In genomic region chr2:41933035-41933429, GRCh38 we compare ENCODE assay signal across 18 cellular contexts.
DNase-seq lines count a peak whose midpoint lies in the region; ATAC-seq and TF ChIP-seq lines count a peak whose summit lies in the region.
"Had no signal": no experiment of that assay in that cellular context is flagged by ENCODE, and none has a peak within 500 bp of the region (broad histone marks: within the 10 kb centered on the region; RNA-seq: fewer than 3 reads in every experiment).

No MANE protein-coding gene starts in this region.

- no peaks in the 10 kb centered on the region for H3K9me2 ChIP-seq in PC-9 (ENCODE audit: insufficient read depth)

- TF ChIP-seq CTCF in Caco-2 (IDR thresholded peaks at IDR 0.05; ENCODE audit: insufficient read depth in 1 of 2, low read depth in 1 of 2, low read length in 1 of 2, severe bottlenecking in 1 of 2, unreplicated experiment in 1 of 2), result no peak
- no peak for TF ChIP-seq CTCF in PC-9 (conservative IDR thresholded peaks at IDR 0.05)
- no peak for TF ChIP-seq CTCF in fibroblast of lung (conservative IDR thresholded peaks at IDR 0.05 in 1 of 2, IDR thresholded peaks at IDR 0.05 in 1 of 2; ENCODE audit: low read depth in 1 of 2, low read length in 2 of 2)
- no peak for TF ChIP-seq CTCF in gastrocnemius medialis (IDR thresholded peaks at IDR 0.05 in 4 of 5, conservative IDR thresholded peaks at IDR 0.05 in 1 of 5)
- no peak for TF ChIP-seq CTCF in esophagus squamous epithelium (IDR thresholded peaks at IDR 0.05)

- BruUV-seq in Caco-2 (replicated peaks; lab: Mats Ljungman, UMichigan), result no TSS peak
- BruUV-seq in PC-9 (replicated peaks; lab: Mats Ljungman, UMichigan), result no TSS peak

- H2AFZ ChIP-seq in PC-9, result no peak overlapping the region
- no peak overlapping the region for H2AFZ ChIP-seq in fibroblast of lung (ENCODE audit: low read length)
- H2AFZ ChIP-seq: parathyroid adenoma had no signal

- TF ChIP-seq POLR2A in gastrocnemius medialis (IDR thresholded peaks at IDR 0.05) (no peak), esophagus squamous epithelium (IDR thresholded peaks at IDR 0.05) (no peak)

- H4K20me1 ChIP-seq in PC-9 (ENCODE audit: insufficient read depth) (no peaks in the 10 kb centered on the region), fibroblast of lung (ENCODE audit: control insufficient read depth, extremely low read depth, insufficient read depth, low read length) (no peaks in the 10 kb centered on the region)

- H3K4me3 ChIP-seq in Caco-2 (ENCODE audit: low read depth, low read length), result no peak overlapping the region
- no peak overlapping the region for H3K4me3 ChIP-seq in PC-9
- H3K4me3 ChIP-seq in fibroblast of lung (replicated peaks in 1 of 4; ENCODE audit: control extremely low read depth in 1 of 4, insufficient read depth in 1 of 4, low read depth in 3 of 4, low read length in 4 of 4), result peak overlapping the region in 1 of 4 experiments; percentile 33
- H3K4me3 ChIP-seq in gastrocnemius medialis, result no peak overlapping the region
- H3K4me3 ChIP-seq in esophagus squamous epithelium, result no peak overlapping the region
- no peak overlapping the region for H3K4me3 ChIP-seq in naive thymus-derived CD4-positive, alpha-beta T cell (ENCODE audit: low read length)

- DNase-seq in Caco-2 (no peak), PC-9 (no peak), fibroblast of lung (ENCODE audit: low read depth in 2 of 2) (peak in 1 of 2 donors; percentile 61), gastrocnemius medialis (no peak), esophagus squamous epithelium (lab: John Stamatoyannopoulos, UW) (no peak)
- no peak for DNase-seq in naive thymus-derived CD4-positive, alpha-beta T cell
- no peak for DNase-seq in activated naive CD4-positive, alpha-beta T cell treated with Interleukin-2 at 50 U/mL for 16 hours
- DNase-seq: activated CD8-positive, alpha-beta T cell treated with anti-CD3 and anti-CD28 coated beads for 36 hours; activated T-cell treated with anti-CD3 and anti-CD28 coated beads, Interleukin-2, amount 50 U/mL, for 48 hours; COR-L47; glutamatergic neuron; KG1; midbrain; NCI-H1092; RPMI8226; stimulated activated CD4-positive, alpha-beta T cell treated with anti-CD3 and anti-CD28 coated beads, Interleukin-15, amount 100 ng/mL, for 24 hours had no signal

- POLR2A ChIA-PET in Caco-2 (lab: Charles Lee), result no interaction called here
- POLR2A ChIA-PET in PC-9 (lab: Charles Lee; ENCODE audit: unreplicated experiment), result no interaction called here
- POLR2A ChIA-PET in naive thymus-derived CD4-positive, alpha-beta T cell (lab: Charles Lee), result no interaction called here

- H3K4me3 Mint-ChIP-seq in Caco-2 (ENCODE audit: unreplicated experiment), result no peak overlapping the region
- H3K4me3 Mint-ChIP-seq in naive thymus-derived CD4-positive, alpha-beta T cell, result no peak overlapping the region
- H3K4me3 Mint-ChIP-seq: activated CD8-positive, alpha-beta T cell treated with anti-CD3 and anti-CD28 coated beads for 36 hours had no signal

- H3K27ac Mint-ChIP-seq in Caco-2 (ENCODE audit: unreplicated experiment), result peak overlapping the region; percentile 80
- no peak overlapping the region for H3K27ac Mint-ChIP-seq in naive thymus-derived CD4-positive, alpha-beta T cell
- H3K27ac Mint-ChIP-seq: activated CD8-positive, alpha-beta T cell treated with anti-CD3 and anti-CD28 coated beads for 36 hours had no signal

- H3K27me3 Mint-ChIP-seq in Caco-2 (ENCODE audit: insufficient read depth, unreplicated experiment), result no peaks in the 10 kb centered on the region
- H3K27me3 Mint-ChIP-seq in naive thymus-derived CD4-positive, alpha-beta T cell, result peaks cover 0 to 2% (median 0%) of the 10 kb centered on the region in 5 donors

- ATAC-seq in gastrocnemius medialis (peak; percentile 44 to 48), GM18909 (IDR thresholded peaks at IDR 0.05; ENCODE audit: poor library complexity, unreplicated experiment) (no peak)
- no peak for ATAC-seq in naive thymus-derived CD4-positive, alpha-beta T cell
- ATAC-seq: activated CD8-positive, alpha-beta T cell treated with anti-CD3 and anti-CD28 coated beads for 36 hours had no signal

- H3K9me3 ChIP-seq in Caco-2 (no peaks in the 10 kb centered on the region), PC-9 (ENCODE audit: insufficient read depth, low read depth) (no peaks in the 10 kb centered on the region), fibroblast of lung (ENCODE audit: control insufficient read depth, insufficient read depth, low read depth, low read length) (no peaks in the 10 kb centered on the region), gastrocnemius medialis (no peaks in the 10 kb centered on the region), esophagus squamous epithelium (no peaks in the 10 kb centered on the region)
- H3K9me3 ChIP-seq in naive thymus-derived CD4-positive, alpha-beta T cell (ENCODE audit: control insufficient read depth in 2 of 3, low read length in 3 of 3), result no peaks in the 10 kb centered on the region

- H3K36me3 ChIP-seq in Caco-2 (ENCODE audit: control insufficient read depth, insufficient read depth, low read length), result no peaks in the 10 kb centered on the region
- H3K36me3 ChIP-seq in PC-9 (ENCODE audit: low read depth), result no peaks in the 10 kb centered on the region
- no peaks in the 10 kb centered on the region for H3K36me3 ChIP-seq in fibroblast of lung (ENCODE audit: control insufficient read depth, insufficient read depth, low read length)
- no peaks in the 10 kb centered on the region for H3K36me3 ChIP-seq in gastrocnemius medialis
- H3K36me3 ChIP-seq in esophagus squamous epithelium, result no peaks in the 10 kb centered on the region
- no peaks in the 10 kb centered on the region for H3K36me3 ChIP-seq in naive thymus-derived CD4-positive, alpha-beta T cell (ENCODE audit: control insufficient read depth in 2 of 3, insufficient read depth in 3 of 3, low read length in 3 of 3)

- peaks cover 67% of the 10 kb centered on the region for H3F3A ChIP-seq in PC-9 (ENCODE audit: insufficient read depth, low read depth)

- no peaks in the 10 kb centered on the region for H3K9me3 Mint-ChIP-seq in Caco-2 (ENCODE audit: unreplicated experiment)
- H3K9me3 Mint-ChIP-seq in naive thymus-derived CD4-positive, alpha-beta T cell, result no peaks in the 10 kb centered on the region
- H3K9me3 Mint-ChIP-seq: activated CD8-positive, alpha-beta T cell treated with anti-CD3 and anti-CD28 coated beads for 36 hours had no signal

- no peak overlapping the region for H3K9ac ChIP-seq in fibroblast of lung (ENCODE audit: insufficient read depth, low read length)
- H3K9ac ChIP-seq: parathyroid adenoma had no signal

- CTCF ChIA-PET in Caco-2 (lab: Charles Lee) (no interaction called here), PC-9 (lab: Charles Lee) (no interaction called here)
- CTCF ChIA-PET in naive thymus-derived CD4-positive, alpha-beta T cell (lab: Charles Lee), result no interaction called here

- H3K27me3 ChIP-seq in Caco-2 (replicated peaks; ENCODE audit: control insufficient read depth, insufficient read depth, low read length) (no peaks in the 10 kb centered on the region), PC-9 (ENCODE audit: insufficient read depth, low read depth) (no peaks in the 10 kb centered on the region), fibroblast of lung (ENCODE audit: control insufficient read depth, insufficient read depth, low read length) (no peaks in the 10 kb centered on the region), gastrocnemius medialis (no peaks in the 10 kb centered on the region), esophagus squamous epithelium (peaks cover 0 to 17% (median 0%) of the 10 kb centered on the region in 4 donors)
- no peaks in the 10 kb centered on the region for H3K27me3 ChIP-seq in naive thymus-derived CD4-positive, alpha-beta T cell (ENCODE audit: control insufficient read depth in 2 of 2, insufficient read depth in 2 of 2, low read length in 2 of 2)

- H3K36me3 Mint-ChIP-seq in Caco-2 (ENCODE audit: insufficient read depth, unreplicated experiment), result peaks cover 4% of the 10 kb centered on the region
- H3K36me3 Mint-ChIP-seq in naive thymus-derived CD4-positive, alpha-beta T cell, result no peaks in the 10 kb centered on the region

- in situ Hi-C loops in gastrocnemius medialis (cut with MboI; ENCODE audit: low sequenced_read_pairs in 4 of 4), result no loop called here

- 55 to 60% methylated on average over 3 of the region's 3 CpGs for WGBS in esophagus squamous epithelium, 2 donors

- peak overlapping the region; percentile 87 for H3K27ac ChIP-seq in PC-9
- H3K27ac ChIP-seq in fibroblast of lung (ENCODE audit: insufficient read depth, low read length), result peak overlapping the region; percentile 74
- H3K27ac ChIP-seq in gastrocnemius medialis, result peak overlapping the region; percentile 70 to 89 (median 76)
- peak overlapping the region in 2 of 4 donors; percentile 24 to 56 for H3K27ac ChIP-seq in esophagus squamous epithelium
- no peak overlapping the region for H3K27ac ChIP-seq in naive thymus-derived CD4-positive, alpha-beta T cell (ENCODE audit: low read depth, low read length)
- H3K27ac ChIP-seq: parathyroid adenoma had no signal

- peaks cover 37% of the 10 kb centered on the region for H3K4me1 Mint-ChIP-seq in Caco-2 (ENCODE audit: low read depth, unreplicated experiment)
- H3K4me1 Mint-ChIP-seq in naive thymus-derived CD4-positive, alpha-beta T cell, result no peaks in the 10 kb centered on the region

- no peaks in the 10 kb centered on the region for H3K79me2 ChIP-seq in PC-9 (ENCODE audit: low read depth)
- H3K79me2 ChIP-seq in fibroblast of lung (ENCODE audit: control insufficient read depth, insufficient read depth, low read length), result no peaks in the 10 kb centered on the region
- H3K79me2 ChIP-seq: parathyroid adenoma had no signal

- H3K4me2 ChIP-seq in PC-9 (peak overlapping the region; percentile 48), fibroblast of lung (ENCODE audit: extremely low read depth, insufficient read depth, low read length) (peak overlapping the region; percentile 87)

- intact Hi-C loops in Caco-2 (cut with micrococcal nuclease; ENCODE audit: unreplicated experiment), result no loop called here
- intact Hi-C loops in PC-9 (cut with micrococcal nuclease; ENCODE audit: unreplicated experiment), result loop anchor here (5.0 kb wide), 1 partner anchor 1139 kb away; no protein-coding TSS in a partner anchor
- intact Hi-C loops in gastrocnemius medialis (cut with DNase I; ENCODE audit: low total_unique reads), result no loop called here
- intact Hi-C loops in esophagus squamous epithelium (cut with DNase I), result no loop called here
- intact Hi-C loops in naive thymus-derived CD4-positive, alpha-beta T cell (cut with micrococcal nuclease), result no loop called here

- peaks cover 50% of the 10 kb centered on the region for H3K4me1 ChIP-seq in Caco-2
- peaks cover 85% of the 10 kb centered on the region for H3K4me1 ChIP-seq in PC-9 (replicated peaks; ENCODE audit: insufficient read depth)
- peaks cover 29% of the 10 kb centered on the region for H3K4me1 ChIP-seq in fibroblast of lung (ENCODE audit: control insufficient read depth, extremely low read depth, insufficient read depth, low read length)
- peaks cover 42 to 54% of the 10 kb centered on the region in 2 donors for H3K4me1 ChIP-seq in gastrocnemius medialis
- peaks cover 0 to 38% (median 13%) of the 10 kb centered on the region in 3 donors for H3K4me1 ChIP-seq in esophagus squamous epithelium
- no peaks in the 10 kb centered on the region for H3K4me1 ChIP-seq in naive thymus-derived CD4-positive, alpha-beta T cell (ENCODE audit: control insufficient read depth in 2 of 2, insufficient read depth in 2 of 2, low read length in 2 of 2)
- H3K4me1 ChIP-seq: parathyroid adenoma had no signal

Comparison
In these comparisons a context has a peak if more than half of its experiments do, and no peak if none do; other contexts are left out.
1. ATAC-seq: peak in gastrocnemius medialis (2 of 2); none in naive thymus-derived CD4-positive, alpha-beta T cell (single experiment) and GM18909 (single experiment).